Comparison of ENCODE assay signal across 16 cellular contexts in genomic region chr17:67375761-67376160, GRCh38. TPM values are rescaled to one million over a fixed set of nuclear protein-coding genes. Genes with fewer than 3 reads are reported as not detected.
A peak's percentile ranks its signal among the peaks of the same experiment; 100 is the strongest.
DNase-seq lines count a peak whose midpoint lies in the region; ATAC-seq and TF ChIP-seq lines count a peak whose summit lies in the region.
"Had no signal": no experiment of that assay in that cellular context is flagged by ENCODE, and none has a peak within 500 bp of the region (broad histone marks: within the 10 kb centered on the region; RNA-seq: fewer than 3 reads in every experiment).

No MANE protein-coding gene starts in this region.

- peaks cover 15% of the 10 kb centered on the region for H3K36me3 Mint-ChIP-seq in activated T-helper 17 cell treated with anti-CD3 and anti-CD28 coated beads, Interleukin-2, amount 50 U/mL, for 72 hours (ENCODE audit: low read depth)
- H3K36me3 Mint-ChIP-seq in naive thymus-derived CD4-positive, alpha-beta T cell: peaks cover 0 to 10% (median 0%) of the 10 kb centered on the region in 5 donors
- H3K36me3 Mint-ChIP-seq: stimulated activated memory B cell treated with anti-CD40 and anti-IgM and Interleukin-4, amounts not matched to agents 10 μg/mL and 1 μg/mL and 100 μg/mL, for 72 hours had no signal

- TF ChIP-seq CTCF in SK-N-SH (IDR thresholded peaks at IDR 0.05): no peak

- POLR2A ChIA-PET in SK-N-SH (lab: Yijun Ruan, JAX): interaction anchor here (1.1 to 1.6 kb wide), 3 partner anchors 10 to 248 kb away, joined by 3 to 4 read pairs (median 3); no protein-coding TSS in a partner anchor
- POLR2A ChIA-PET in naive thymus-derived CD4-positive, alpha-beta T cell (lab: Charles Lee): interaction anchor here (0.6 to 10.5 kb wide), 17 partner anchors 9 to 314 kb away, joined by 3 to 176 read pairs (median 4); partner anchors contain the start of gene PSMD12

- CTCF ChIA-PET in SK-N-SH (lab: Yijun Ruan, JAX): interaction anchor here (0.7 to 10.1 kb wide), 29 partner anchors 12 to 449 kb away, joined by 3 to 284 read pairs (median 12); partner anchors contain the start of genes BPTF, NOL11 and PSMD12
- CTCF ChIA-PET in naive thymus-derived CD4-positive, alpha-beta T cell (lab: Charles Lee): interaction anchor here (0.6 to 9.6 kb wide), 23 partner anchors 9 to 337 kb away, joined by 3 to 180 read pairs (median 5); partner anchors contain the start of gene PSMD12

- H3K4me2 ChIP-seq in SK-N-SH (peak overlapping the region; percentile 97), GM23248 (ENCODE audit: unreplicated experiment) (peak overlapping the region; percentile 91)

- H3K36me3 ChIP-seq in SK-N-SH (replicated peaks in 1 of 2; ENCODE audit: control insufficient read depth in 1 of 2, insufficient read depth in 2 of 2, low read length in 1 of 2) (no peaks in the 10 kb centered on the region), GM23248 (ENCODE audit: low read depth) (no peaks in the 10 kb centered on the region)
- peaks cover 0 to 10% (median 0%) of the 10 kb centered on the region in 3 experiments for H3K36me3 ChIP-seq in naive thymus-derived CD4-positive, alpha-beta T cell (ENCODE audit: control insufficient read depth in 2 of 3, insufficient read depth in 3 of 3, low read length in 3 of 3)
- H3K36me3 ChIP-seq: esophagus muscularis mucosa had no signal

- TF ChIP-seq EP300 in SK-N-SH (IDR thresholded peaks at IDR 0.05; ENCODE audit: borderline replicate concordance in 1 of 2, low read depth in 1 of 2, low read length in 1 of 2): no peak

- H4K20me1 ChIP-seq in SK-N-SH (ENCODE audit: insufficient read depth): no peaks in the 10 kb centered on the region
- no peaks in the 10 kb centered on the region for H4K20me1 ChIP-seq in GM23248 (ENCODE audit: insufficient read depth)

- ATAC-seq in SK-N-SH treated with all-trans-retinoic acid at 6 μM for 48 hours (no peak), HG02938 (IDR thresholded peaks at IDR 0.05; ENCODE audit: unreplicated experiment) (no peak)
- ATAC-seq in activated T-helper 17 cell treated with anti-CD3 and anti-CD28 coated beads, Interleukin-2, amount 50 U/mL, for 72 hours (replicated peaks): no peak
- no peak for ATAC-seq in naive thymus-derived CD4-positive, alpha-beta T cell
- ATAC-seq: stimulated activated memory B cell treated with anti-CD40 and anti-IgM and Interleukin-4, amounts not matched to agents 10 μg/mL and 1 μg/mL and 100 μg/mL, for 72 hours had no signal

- H3F3A ChIP-seq in SK-N-SH (replicated peaks; ENCODE audit: insufficient read depth) (peaks cover 22% of the 10 kb centered on the region), GM23248 (ENCODE audit: insufficient read depth) (peaks cover 20% of the 10 kb centered on the region)

- peak overlapping the region; percentile 83 for H3K4me3 Mint-ChIP-seq in activated T-helper 17 cell treated with anti-CD3 and anti-CD28 coated beads, Interleukin-2, amount 50 U/mL, for 72 hours
- H3K4me3 Mint-ChIP-seq in naive thymus-derived CD4-positive, alpha-beta T cell: peak overlapping the region; percentile 12 to 95 (median 88)

- H3K27ac ChIP-seq in SK-N-SH (ENCODE audit: low read depth in 2 of 2, low read length in 1 of 2): peak overlapping the region; percentile 97 to 98
- H3K27ac ChIP-seq in GM23248: peak overlapping the region; percentile 91; the same call in 1 of the 2 replicates
- H3K27ac ChIP-seq in naive thymus-derived CD4-positive, alpha-beta T cell (ENCODE audit: low read depth, low read length): peak overlapping the region; percentile 86

- no peak overlapping the region for H3K27ac Mint-ChIP-seq in activated T-helper 17 cell treated with anti-CD3 and anti-CD28 coated beads, Interleukin-2, amount 50 U/mL, for 72 hours
- H3K27ac Mint-ChIP-seq in naive thymus-derived CD4-positive, alpha-beta T cell: peak overlapping the region in 7 of 9 donors; percentile 13 to 98 (median 92)

- in situ Hi-C loops in GM23248 (cut with MboI) (loop anchor here (10.0 kb wide), 2 partner anchors 249 to 309 kb away; no protein-coding TSS in a partner anchor), G401 (cut with HindIII; ENCODE audit: low sequenced_read_pairs) (no loop called here)

- DNase-seq in SK-N-SH (no peak), GM23248 (no peak), NCI-H774 (lab: John Stamatoyannopoulos, UW) (no peak), G401 (ENCODE audit: low spot score) (no peak)
- DNase-seq in naive thymus-derived CD4-positive, alpha-beta T cell: no peak
- DNase-seq: 8988T; activated B cell treated with CpG ODN at 0.5 μM for 24 hours; Caco-2; cortex of kidney; NCI-H2227 treated with DMSO at 0.1 percent for 48 hours; stimulated activated CD4-positive, alpha-beta T cell treated with anti-CD3 and anti-CD28 coated beads, Interleukin-4, amount 100 ng/mL, for 4 hours had no signal

- H3K79me2 ChIP-seq in SK-N-SH (ENCODE audit: insufficient read depth) (peaks cover 24% of the 10 kb centered on the region), GM23248 (ENCODE audit: insufficient read depth) (peaks cover 19% of the 10 kb centered on the region)

- H3K27me3 ChIP-seq in SK-N-SH (ENCODE audit: insufficient read depth) (no peaks in the 10 kb centered on the region), GM23248 (replicated peaks; ENCODE audit: insufficient read depth) (no peaks in the 10 kb centered on the region)
- no peaks in the 10 kb centered on the region for H3K27me3 ChIP-seq in naive thymus-derived CD4-positive, alpha-beta T cell (ENCODE audit: control insufficient read depth in 2 of 2, insufficient read depth in 2 of 2, low read length in 2 of 2)
- H3K27me3 ChIP-seq: esophagus muscularis mucosa had no signal

- no peaks in the 10 kb centered on the region for H3K9me3 Mint-ChIP-seq in activated T-helper 17 cell treated with anti-CD3 and anti-CD28 coated beads, Interleukin-2, amount 50 U/mL, for 72 hours
- H3K9me3 Mint-ChIP-seq in naive thymus-derived CD4-positive, alpha-beta T cell: no peaks in the 10 kb centered on the region
- H3K9me3 Mint-ChIP-seq: activated B cell treated with CpG ODN at 0.5 μM for 24 hours; stimulated activated memory B cell treated with anti-CD40 and anti-IgM and Interleukin-4, amounts not matched to agents 10 μg/mL and 1 μg/mL and 100 μg/mL, for 72 hours had no signal

- H3K4me1 ChIP-seq in SK-N-SH (ENCODE audit: control insufficient read depth in 1 of 2, insufficient read depth in 2 of 2, low read depth in 1 of 2, low read length in 1 of 2) (peaks cover 16 to 21% of the 10 kb centered on the region in 2 experiments; a peak in 3 of 4 replicates), GM23248 (ENCODE audit: insufficient read depth) (peaks cover 4% of the 10 kb centered on the region)
- peaks cover 17 to 29% of the 10 kb centered on the region in 2 donors for H3K4me1 ChIP-seq in naive thymus-derived CD4-positive, alpha-beta T cell (ENCODE audit: control insufficient read depth in 2 of 2, insufficient read depth in 2 of 2, low read length in 2 of 2)

- H3K4me3 ChIP-seq in SK-N-SH (ENCODE audit: low read depth in 2 of 2, low read length in 1 of 2): peak overlapping the region; percentile 74 to 95; a peak in 2 of 4 replicates
- peak overlapping the region; percentile 83 for H3K4me3 ChIP-seq in GM23248
- H3K4me3 ChIP-seq in naive thymus-derived CD4-positive, alpha-beta T cell (ENCODE audit: low read length): no peak overlapping the region

- H3K27me3 Mint-ChIP-seq in activated T-helper 17 cell treated with anti-CD3 and anti-CD28 coated beads, Interleukin-2, amount 50 U/mL, for 72 hours: no peaks in the 10 kb centered on the region
- no peaks in the 10 kb centered on the region for H3K27me3 Mint-ChIP-seq in naive thymus-derived CD4-positive, alpha-beta T cell
- H3K27me3 Mint-ChIP-seq: activated B cell treated with CpG ODN at 0.5 μM for 24 hours; stimulated activated memory B cell treated with anti-CD40 and anti-IgM and Interleukin-4, amounts not matched to agents 10 μg/mL and 1 μg/mL and 100 μg/mL, for 72 hours had no signal

- no peaks in the 10 kb centered on the region for H3K9me2 ChIP-seq in SK-N-SH
- no peaks in the 10 kb centered on the region for H3K9me2 ChIP-seq in GM23248 (ENCODE audit: insufficient read depth)

- intact Hi-C loops in naive thymus-derived CD4-positive, alpha-beta T cell (cut with micrococcal nuclease): loop anchor here (2.0 to 10.0 kb wide), 5 partner anchors 341 to 1171 kb away; partner anchors contain the start of genes KPNA2 (in 1 of the 2), NOL11 (in 1 of the 2) and PRKAR1A (in 1 of the 2)

- H3K9me3 ChIP-seq in SK-N-SH (no peaks in the 10 kb centered on the region), GM23248 (ENCODE audit: low read depth) (no peaks in the 10 kb centered on the region)
- H3K9me3 ChIP-seq in naive thymus-derived CD4-positive, alpha-beta T cell (ENCODE audit: control insufficient read depth in 2 of 3, low read length in 3 of 3): no peaks in the 10 kb centered on the region
- H3K9me3 ChIP-seq: Caco-2, esophagus muscularis mucosa had no signal

- 79% methylated on average over 6 of the region's 6 CpGs for WGBS in SK-N-SH (ENCODE audit: low lambda C conversion rate)
- WGBS in GM23248 (ENCODE audit: low coverage in 1 of 2, low lambda C conversion rate in 2 of 2, missing lambda C conversion rate in 2 of 2), 2 experiments: 57 to 61% methylated on average over 6 of the region's 6 CpGs

- H2AFZ ChIP-seq in SK-N-SH (ENCODE audit: low read depth): no peak overlapping the region
- no peak overlapping the region for H2AFZ ChIP-seq in GM23248

- peaks cover 19% of the 10 kb centered on the region for H3K4me1 Mint-ChIP-seq in activated T-helper 17 cell treated with anti-CD3 and anti-CD28 coated beads, Interleukin-2, amount 50 U/mL, for 72 hours
- H3K4me1 Mint-ChIP-seq in naive thymus-derived CD4-positive, alpha-beta T cell: peaks cover 23 to 43% (median 34%) of the 10 kb centered on the region in 7 donors

- TF ChIP-seq RAD21 in SK-N-SH (IDR thresholded peaks at IDR 0.05; ENCODE audit: low read length): no peak

- H3K9ac ChIP-seq in SK-N-SH (peak overlapping the region; percentile 85; the same call in 1 of the 2 replicates), GM23248 (peak overlapping the region; percentile 89)

RNA-seq across cellular contexts. Expression of gene PITPNC1, which starts 1.3 kb away (rescaled TPM):
- 14.0 and 18.4 TPM in 2 replicates for polyA plus RNA-seq in SK-N-SH (2012; rRNA removed)
- polyA plus RNA-seq in SK-N-SH (2012; cell fraction: cytosol; rRNA removed): 23.1 and 29.2 TPM in 2 replicates
- polyA plus RNA-seq in SK-N-SH (2012; cell fraction: nucleus; rRNA removed): 10.6 and 14.8 TPM in 2 replicates
- total RNA-seq in GM23248 (2014; rRNA removed; shearing (Covaris generic)): 5.8 and 9.2 TPM in 2 replicates
- polyA plus RNA-seq in GM23248 (2016; fragmentation: Nextera tagmentation; extraction: Ambion mirVana): 7.3 and 7.4 TPM in 2 replicates
- total RNA-seq in activated T-helper 17 cell treated with anti-CD3 and anti-CD28 coated beads, Interleukin-2, amount 50 U/mL, for 72 hours: 10 to 100 TPM; 43.0 to 45.4 TPM
- 100 to 1,000 TPM in 2 of 5 experiments, 10 to 100 TPM in 3; 53.1 to 108 (median 99.6) TPM for total RNA-seq in naive thymus-derived CD4-positive, alpha-beta T cell
- 100 to 1,000 TPM; 117 to 148 TPM for polyA plus RNA-seq in naive thymus-derived CD4-positive, alpha-beta T cell
- total RNA-seq in G401 (2014; rRNA removed; shearing (Covaris generic)): 19.9 and 24.0 TPM in 2 replicates

RNA-seq across cellular contexts. Expression of gene PSMD12, which starts 9.4 kb away (rescaled TPM):
- 29.1 and 31.4 TPM in 2 replicates for polyA plus RNA-seq in SK-N-SH (2012; rRNA removed)
- polyA plus RNA-seq in SK-N-SH (2012; cell fraction: cytosol; rRNA removed): 42.1 and 54.1 TPM in 2 replicates
- 10.5 and 23.5 TPM in 2 replicates for polyA plus RNA-seq in SK-N-SH (2012; cell fraction: nucleus; rRNA removed)
- total RNA-seq in GM23248 (2014; rRNA removed; shearing (Covaris generic)): 31.9 and 44.3 TPM in 2 replicates
- polyA plus RNA-seq in GM23248 (2016; fragmentation: Nextera tagmentation; extraction: Ambion mirVana): 85.3 and 87.9 TPM in 2 replicates
- total RNA-seq in activated T-helper 17 cell treated with anti-CD3 and anti-CD28 coated beads, Interleukin-2, amount 50 U/mL, for 72 hours: 100 to 1,000 TPM in 1 of 2 donors, 10 to 100 TPM in 1; 83.0 to 112 TPM
- 10 to 100 TPM; 35.8 to 54.4 (median 40.5) TPM for total RNA-seq in naive thymus-derived CD4-positive, alpha-beta T cell
- polyA plus RNA-seq in naive thymus-derived CD4-positive, alpha-beta T cell: 10 to 100 TPM; 30.4 to 37.1 TPM
- 20.5 and 21.3 TPM in 2 replicates for total RNA-seq in G401 (2014; rRNA removed; shearing (Covaris generic))
